In the genomic region with DNA sequence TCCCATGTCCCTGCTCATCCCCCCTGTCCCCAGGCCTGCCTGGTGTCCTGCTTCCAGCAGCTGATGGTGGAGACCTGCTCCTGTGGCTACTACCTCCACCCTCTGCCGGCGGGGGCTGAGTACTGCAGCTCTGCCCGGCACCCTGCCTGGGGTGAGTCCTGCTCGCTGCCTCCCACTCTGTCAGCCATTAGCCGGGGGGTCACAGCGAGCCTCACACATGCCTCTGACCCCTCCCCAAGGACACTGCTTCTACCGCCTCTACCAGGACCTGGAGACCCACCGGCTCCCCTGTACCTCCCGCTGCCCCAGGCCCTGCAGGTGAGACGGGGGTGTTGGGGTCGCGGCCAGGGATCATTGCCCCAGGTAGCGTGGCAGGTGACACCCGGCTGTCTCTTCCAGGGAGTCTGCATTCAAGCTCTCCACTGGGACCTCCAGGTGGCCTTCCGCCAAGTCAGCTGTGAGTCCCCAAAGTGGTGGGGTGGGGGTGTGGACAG, we compare ENCODE assay signal across 8 cellular contexts. TPM values are rescaled to one million over a fixed set of nuclear protein-coding genes. Genes with fewer than 3 reads are reported as not detected.
DNase-seq lines count a peak whose midpoint lies in the region; ATAC-seq and TF ChIP-seq lines count a peak whose summit lies in the region.

No MANE protein-coding gene starts in this region.

- no peaks in the 10 kb centered on the region for H3F3A ChIP-seq in PC-3 (ENCODE audit: low read length, unreplicated experiment)

- no peak overlapping the region for H2AFZ ChIP-seq in PC-3 (ENCODE audit: low read length)

- H3K79me2 ChIP-seq in PC-3 (ENCODE audit: low read length) = no peaks in the 10 kb centered on the region

- no TSS peak for BruUV-seq in PC-3 (replicated peaks; lab: Mats Ljungman, UMichigan)

- CTCF ChIA-PET in PC-3 (lab: Charles Lee) = interaction anchor here (0.6 to 2.0 kb wide), 5 partner anchors 26 to 307 kb away, joined by 3 to 26 read pairs (median 4); no protein-coding TSS in a partner anchor

- H3K9me3 ChIP-seq in PC-3 (ENCODE audit: low read length) = no peaks in the 10 kb centered on the region
- H3K9me3 ChIP-seq in sigmoid colon = no peaks in the 10 kb centered on the region

- no peaks in the 10 kb centered on the region for H3K36me3 ChIP-seq in PC-3 (ENCODE audit: low read depth, low read length)
- peaks cover 0 to 18% (median 1%) of the 10 kb centered on the region in 4 donors for H3K36me3 ChIP-seq in sigmoid colon

- ATAC-seq in Right ventricle myocardium inferior = no peak
- 0 out of 2 replicates have a peak, but pooled peaks have one; percentile 10 for ATAC-seq in PC-3
- ATAC-seq in activated T-helper 17 cell treated with anti-CD3 and anti-CD28 coated beads, Interleukin-2, amount 50 U/mL, for 72 hours (replicated peaks) = peak; percentile 65
- ATAC-seq in HG03097 (IDR thresholded peaks at IDR 0.05; ENCODE audit: low FRiP score, unreplicated experiment) = no peak

- no peak overlapping the region for H3K4me3 ChIP-seq in PC-3 (ENCODE audit: low read length)
- H3K4me3 ChIP-seq in sigmoid colon = no peak overlapping the region

- peak overlapping the region; percentile 45; the same call in 1 of the 2 replicates for H3K4me2 ChIP-seq in PC-3 (ENCODE audit: low read length)

- 38 to 52% methylated on average over 15 of the region's 15 CpGs for WGBS in sigmoid colon, 2 donors

- no peaks in the 10 kb centered on the region for H3K36me3 Mint-ChIP-seq in activated T-helper 17 cell treated with anti-CD3 and anti-CD28 coated beads, Interleukin-2, amount 50 U/mL, for 72 hours (ENCODE audit: low read depth)

- H3K4me3 Mint-ChIP-seq in activated T-helper 17 cell treated with anti-CD3 and anti-CD28 coated beads, Interleukin-2, amount 50 U/mL, for 72 hours = no peak overlapping the region

- POLR2A ChIA-PET in PC-3 (lab: Charles Lee; ENCODE audit: unreplicated experiment) = interaction anchor here (0.7 kb wide), 1 partner anchor 46 kb away, joined by 4 read pairs; no protein-coding TSS in a partner anchor

- no peaks in the 10 kb centered on the region for H4K20me1 ChIP-seq in PC-3 (ENCODE audit: low read length)

- H3K27me3 ChIP-seq in PC-3 (ENCODE audit: low read length) (no peaks in the 10 kb centered on the region), sigmoid colon (peaks cover 11 to 27% (median 22%) of the 10 kb centered on the region in 3 donors)

- DNase-seq in Right ventricle myocardium inferior (ENCODE audit: missing footprints) = peak; percentile 74
- no peak for DNase-seq in cardiac septum (ENCODE audit: low spot score)
- peak; percentile 77 for DNase-seq in PC-3
- DNase-seq in germinal center (ENCODE audit: low spot score) = peak; percentile 73
- no peak for DNase-seq in sigmoid colon
- no peak for DNase-seq in NCI-H524 treated with DMSO at 0.1 percent for 48 hours (lab: John Stamatoyannopoulos, UW)

- peak; percentile 69 for TF ChIP-seq CTCF in PC-3 (conservative IDR thresholded peaks at IDR 0.05; ENCODE audit: low read depth, low read length)
- TF ChIP-seq CTCF in sigmoid colon (IDR thresholded peaks at IDR 0.05) = peak; percentile 33 to 67 (median 54)

- H3K9me2 ChIP-seq in PC-3 (replicated peaks; ENCODE audit: low read length) = no peaks in the 10 kb centered on the region

- H3K4me1 Mint-ChIP-seq in activated T-helper 17 cell treated with anti-CD3 and anti-CD28 coated beads, Interleukin-2, amount 50 U/mL, for 72 hours = no peaks in the 10 kb centered on the region

- H3K27me3 Mint-ChIP-seq in activated T-helper 17 cell treated with anti-CD3 and anti-CD28 coated beads, Interleukin-2, amount 50 U/mL, for 72 hours = no peaks in the 10 kb centered on the region

- H3K4me1 ChIP-seq in PC-3 (ENCODE audit: insufficient read depth, low read length) (peaks cover 12% of the 10 kb centered on the region), sigmoid colon (peaks cover 0 to 9% (median 4%) of the 10 kb centered on the region in 4 donors)

- intact Hi-C loops in Right ventricle myocardium inferior (cut with DNase I) (loop anchor here (2.0 kb wide), 1 partner anchor 167 kb away; no protein-coding TSS in a partner anchor), cardiac septum (cut with DNase I) (no loop called here), PC-3 (cut with micrococcal nuclease) (loop anchor here (2.0 to 5.0 kb wide), 2 partner anchors 25 to 53 kb away; no protein-coding TSS in a partner anchor), sigmoid colon (cut with DNase I) (loop anchor here (1.0 kb wide), 1 partner anchor 168 kb away; no protein-coding TSS in a partner anchor)

- H3K27ac ChIP-seq in PC-3 (ENCODE audit: low read length) (no peak overlapping the region), sigmoid colon (no peak overlapping the region)

- no peak for TF ChIP-seq POLR2A in sigmoid colon (IDR thresholded peaks at IDR 0.05)

- no peak for TF ChIP-seq EP300 in sigmoid colon (IDR thresholded peaks at IDR 0.05)

- H3K27ac Mint-ChIP-seq in activated T-helper 17 cell treated with anti-CD3 and anti-CD28 coated beads, Interleukin-2, amount 50 U/mL, for 72 hours = no peak overlapping the region

- H3K9ac ChIP-seq in PC-3 (ENCODE audit: low read length) = no peak overlapping the region

- H3K9me3 Mint-ChIP-seq in activated T-helper 17 cell treated with anti-CD3 and anti-CD28 coated beads, Interleukin-2, amount 50 U/mL, for 72 hours = no peaks in the 10 kb centered on the region

RNA-seq across cellular contexts. Expression of a gene that starts 10.0 kb away (rescaled TPM):
- 3.0 TPM for total RNA-seq in Right ventricle myocardium inferior
- total RNA-seq in cardiac septum = 2.4 TPM
- 4.2 and 5.3 TPM in 2 replicates for total RNA-seq in PC-3 (2014; rRNA removed)
- 1 to 10 TPM; 4.7 to 9.8 TPM for total RNA-seq in activated T-helper 17 cell treated with anti-CD3 and anti-CD28 coated beads, Interleukin-2, amount 50 U/mL, for 72 hours
- total RNA-seq in sigmoid colon = 1 to 10 TPM; 1.2 to 5.0 (median 3.2) TPM
- polyA plus RNA-seq in sigmoid colon = 1 to 10 TPM in 1 of 3 donors, under 1 TPM in 1, not detected in 1; under 0.01 to 3.2 TPM

RNA-seq across cellular contexts. Expression of a gene that starts 16.6 kb away (rescaled TPM):
- total RNA-seq in Right ventricle myocardium inferior (40.0 TPM), cardiac septum (37.2 TPM), PC-3 (2014; rRNA removed) (182 and 200 TPM in 2 replicates), sigmoid colon (10 to 100 TPM; 33.1 to 44.3 (median 34.0) TPM)
- 10 to 100 TPM; 68.7 to 78.0 TPM for total RNA-seq in activated T-helper 17 cell treated with anti-CD3 and anti-CD28 coated beads, Interleukin-2, amount 50 U/mL, for 72 hours
- polyA plus RNA-seq in sigmoid colon = 10 to 100 TPM; 32.4 to 63.6 (median 54.6) TPM

RNA-seq across cellular contexts. Expression of a gene that starts 17.4 kb away (rescaled TPM):
- total RNA-seq in Right ventricle myocardium inferior = 57.3 TPM
- 60.8 TPM for total RNA-seq in cardiac septum
- total RNA-seq in PC-3 (2014; rRNA removed) = 116 and 178 TPM in 2 replicates
- total RNA-seq in activated T-helper 17 cell treated with anti-CD3 and anti-CD28 coated beads, Interleukin-2, amount 50 U/mL, for 72 hours = 10 to 100 TPM; 41.4 to 43.3 TPM
- 10 to 100 TPM; 21.4 to 57.1 (median 33.4) TPM for total RNA-seq in sigmoid colon
- 10 to 100 TPM in 1 of 3 donors, 1 to 10 TPM in 2; 7.2 to 41.8 (median 8.3) TPM for polyA plus RNA-seq in sigmoid colon

RNA-seq across cellular contexts. Expression of a gene that starts 18.1 kb away (rescaled TPM):
- total RNA-seq in Right ventricle myocardium inferior = 10.3 TPM
- 10.5 TPM for total RNA-seq in cardiac septum
- 132 and 142 TPM in 2 replicates for total RNA-seq in PC-3 (2014; rRNA removed)
- 10 to 100 TPM; 15.9 to 24.0 TPM for total RNA-seq in activated T-helper 17 cell treated with anti-CD3 and anti-CD28 coated beads, Interleukin-2, amount 50 U/mL, for 72 hours
- total RNA-seq in sigmoid colon = 10 to 100 TPM; 15.7 to 24.0 (median 20.4) TPM
- polyA plus RNA-seq in sigmoid colon = 10 to 100 TPM; 12.6 to 22.3 (median 12.7) TPM

RNA-seq across cellular contexts. Expression of a gene that starts 34.2 kb away (rescaled TPM):
- total RNA-seq in Right ventricle myocardium inferior = 75.7 TPM
- total RNA-seq in cardiac septum = 73.8 TPM
- total RNA-seq in PC-3 (2014; rRNA removed) = 254 and 324 TPM in 2 replicates
- 100 to 1,000 TPM; 122 to 125 TPM for total RNA-seq in activated T-helper 17 cell treated with anti-CD3 and anti-CD28 coated beads, Interleukin-2, amount 50 U/mL, for 72 hours
- total RNA-seq in sigmoid colon = 100 to 1,000 TPM in 1 of 4 donors, 10 to 100 TPM in 3; 83.8 to 135 (median 93.4) TPM
- 100 to 1,000 TPM in 1 of 3 donors, 10 to 100 TPM in 2; 58.3 to 117 (median 62.7) TPM for polyA plus RNA-seq in sigmoid colon

Comparison
In these comparisons a context has a peak if more than half of its experiments do, and no peak if none do; other contexts are left out.
1. DNase-seq: peak in Right ventricle myocardium inferior (single experiment), PC-3 (single experiment) and germinal center (single experiment); none in cardiac septum (single experiment), sigmoid colon (single experiment) and NCI-H524 treated with DMSO at 0.1 percent for 48 hours (single experiment).
2. ATAC-seq: peak in PC-3 (single experiment) and activated T-helper 17 cell treated with anti-CD3 and anti-CD28 coated beads, Interleukin-2, amount 50 U/mL, for 72 hours (single experiment); none in Right ventricle myocardium inferior (single experiment) and HG03097 (single experiment).